Comparison of ENCODE assay signal across 8 cellular contexts in the genomic region with DNA sequence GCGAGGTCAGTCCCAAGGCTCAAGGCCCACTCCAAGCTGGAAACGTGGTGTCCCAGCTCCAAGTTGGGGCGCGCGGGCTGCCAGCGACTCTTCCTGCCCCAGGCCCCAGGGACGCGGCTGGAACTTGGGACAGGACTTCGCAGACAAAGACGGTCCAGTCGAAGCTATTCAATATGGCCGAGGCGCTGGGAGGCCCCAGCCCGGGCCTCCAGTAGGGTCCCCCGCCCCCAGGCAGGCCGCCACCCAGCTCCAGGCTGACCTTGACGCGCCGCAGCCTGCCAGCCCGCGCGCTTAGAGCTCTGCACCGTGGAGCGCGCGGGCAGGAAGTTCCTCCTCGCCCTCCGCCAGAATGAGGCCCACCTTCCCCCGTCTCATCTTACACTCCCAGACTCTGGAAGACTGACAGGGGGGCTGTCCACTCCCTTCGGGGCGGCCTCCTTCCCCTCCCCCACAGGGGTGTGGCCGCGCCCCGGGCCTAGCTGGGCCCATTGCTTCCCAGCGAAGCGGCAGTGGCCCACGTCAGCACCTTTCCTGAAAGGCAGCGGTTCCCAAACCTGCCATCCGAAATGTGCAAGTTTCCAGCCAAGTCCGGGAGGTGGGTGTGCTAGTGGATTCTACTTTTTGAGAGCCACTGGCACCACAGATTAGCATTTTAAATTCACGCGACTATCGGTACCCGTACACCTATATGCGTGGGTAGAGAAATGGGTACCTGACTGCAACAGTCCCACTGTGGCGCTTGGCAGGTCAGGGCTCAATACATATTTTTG. TPM values are rescaled to one million over a fixed set of nuclear protein-coding genes. Genes with fewer than 3 reads are reported as not detected.
DNase-seq lines count a peak whose midpoint lies in the region; ATAC-seq and TF ChIP-seq lines count a peak whose summit lies in the region.

Gene CCDC8, minus strand, starts transcription at position 303 of the 770 bp plus-strand sequence. CDS start 754 bp downstream, outside the sequence.

- H3K36me3 Mint-ChIP-seq in neural progenitor cell, result peaks cover 10% of the 10 kb centered on the region
- H3K36me3 Mint-ChIP-seq in activated T-helper 17 cell treated with anti-CD3 and anti-CD28 coated beads, Interleukin-2, amount 50 U/mL, for 72 hours (ENCODE audit: low read depth), result no peaks in the 10 kb centered on the region

- H3K27ac Mint-ChIP-seq in neural progenitor cell, result peak within 1 kb of the TSS; percentile 78
- no peak within 1 kb of the TSS for H3K27ac Mint-ChIP-seq in activated T-helper 17 cell treated with anti-CD3 and anti-CD28 coated beads, Interleukin-2, amount 50 U/mL, for 72 hours

- ATAC-seq in HG03159 (IDR thresholded peaks at IDR 0.05; ENCODE audit: unreplicated experiment), result no peak
- no peak for ATAC-seq in GM19351 (IDR thresholded peaks at IDR 0.05; ENCODE audit: unreplicated experiment)
- ATAC-seq in activated T-helper 17 cell treated with anti-CD3 and anti-CD28 coated beads, Interleukin-2, amount 50 U/mL, for 72 hours (replicated peaks), result no peak

- peaks cover 24% of the 10 kb centered on the region for H3K36me3 ChIP-seq in NT2/D1 (ENCODE audit: insufficient read depth, insufficient read length, low read length)
- H3K36me3 ChIP-seq in neural progenitor cell, result no peaks in the 10 kb centered on the region

- H3K4me3 Mint-ChIP-seq in neural progenitor cell, result peak within 1 kb of the TSS; percentile 97
- no peak within 1 kb of the TSS for H3K4me3 Mint-ChIP-seq in activated T-helper 17 cell treated with anti-CD3 and anti-CD28 coated beads, Interleukin-2, amount 50 U/mL, for 72 hours

- peaks cover 20% of the 10 kb centered on the region for H4K20me1 ChIP-seq in neural progenitor cell (ENCODE audit: low read depth)

- peak within 1 kb of the TSS; percentile 86 for H3K4me2 ChIP-seq in neural progenitor cell

- H2AFZ ChIP-seq in neural progenitor cell (replicated peaks), result peak within 1 kb of the TSS; percentile 38

- H3K27me3 ChIP-seq in NT2/D1 (ENCODE audit: insufficient read depth, insufficient read length) (no peaks in the 10 kb centered on the region), neural progenitor cell (peaks cover 28% of the 10 kb centered on the region)

- H3K9me3 ChIP-seq in NT2/D1 (ENCODE audit: insufficient read depth, low read length) (no peaks in the 10 kb centered on the region), neural progenitor cell (ENCODE audit: low read depth) (no peaks in the 10 kb centered on the region)

- H3K4me1 Mint-ChIP-seq in neural progenitor cell, result peaks cover 73% of the 10 kb centered on the region
- peaks cover 3% of the 10 kb centered on the region for H3K4me1 Mint-ChIP-seq in activated T-helper 17 cell treated with anti-CD3 and anti-CD28 coated beads, Interleukin-2, amount 50 U/mL, for 72 hours

- H3K79me2 ChIP-seq in neural progenitor cell (ENCODE audit: low read depth), result peaks cover 9% of the 10 kb centered on the region

- peak within 1 kb of the TSS; percentile 91 for H3K4me3 ChIP-seq in NT2/D1 (ENCODE audit: insufficient read length, low read depth)
- peak within 1 kb of the TSS; percentile 73 for H3K4me3 ChIP-seq in fibroblast of the aortic adventitia (ENCODE audit: low read depth, low read length)
- peak within 1 kb of the TSS; percentile 70 for H3K4me3 ChIP-seq in neural progenitor cell

- H3K27me3 Mint-ChIP-seq in neural progenitor cell (ENCODE audit: insufficient read depth, low read depth), result peaks cover 7% of the 10 kb centered on the region
- peaks cover 34% of the 10 kb centered on the region for H3K27me3 Mint-ChIP-seq in activated T-helper 17 cell treated with anti-CD3 and anti-CD28 coated beads, Interleukin-2, amount 50 U/mL, for 72 hours

- DNase-seq in C1 segment of cervical spinal cord (lab: John Stamatoyannopoulos, UW) (peak in 8 of 14 donors; percentile 22 to 78 (median 45)), NT2/D1 (ENCODE audit: low read depth, low spot score) (peak; percentile 92), fibroblast of the aortic adventitia (ENCODE audit: low read depth) (peak; percentile 91), neural progenitor cell (ENCODE audit: low spot score) (peak; percentile 97), NCI-H1092 (lab: John Stamatoyannopoulos, UW) (no peak)

- H3K4me1 ChIP-seq in NT2/D1 (ENCODE audit: insufficient read depth, insufficient read length) (peaks cover 3% of the 10 kb centered on the region), neural progenitor cell (peaks cover 20% of the 10 kb centered on the region)

- peaks cover 43% of the 10 kb centered on the region for H3F3A ChIP-seq in neural progenitor cell (ENCODE audit: low read depth)

- H3K27ac ChIP-seq in neural progenitor cell, result no peak within 1 kb of the TSS

- H3K9me3 Mint-ChIP-seq in neural progenitor cell, result no peaks in the 10 kb centered on the region
- no peaks in the 10 kb centered on the region for H3K9me3 Mint-ChIP-seq in activated T-helper 17 cell treated with anti-CD3 and anti-CD28 coated beads, Interleukin-2, amount 50 U/mL, for 72 hours

- H3K9ac ChIP-seq in NT2/D1 (ENCODE audit: insufficient read length, low read depth), result peak within 1 kb of the TSS; percentile 95
- H3K9ac ChIP-seq in neural progenitor cell, result no peak within 1 kb of the TSS

- TF ChIP-seq CTCF in fibroblast of the aortic adventitia (IDR thresholded peaks at IDR 0.05; ENCODE audit: insufficient read depth, low read length) (no peak), neural progenitor cell (IDR thresholded peaks at IDR 0.05) (no peak)

RNA-seq across cellular contexts. Expression of gene CCDC8, which starts in this region (rescaled TPM):
- 8.5 and 26.9 TPM in 2 replicates for total RNA-seq in fibroblast of the aortic adventitia (ENCODE audit: low replicate concordance)
- 2.8 and 14.1 TPM in 2 replicates for total RNA-seq in neural progenitor cell (ENCODE audit: low replicate concordance)
- total RNA-seq in activated T-helper 17 cell treated with anti-CD3 and anti-CD28 coated beads, Interleukin-2, amount 50 U/mL, for 72 hours, result not detected
